12 cellular contexts compared by ENCODE assay signal in genomic region chr16:81522141-81522701, GRCh38.
DNase-seq lines count a peak whose midpoint lies in the region; ATAC-seq and TF ChIP-seq lines count a peak whose summit lies in the region.
"Had no signal": no experiment of that assay in that cellular context is flagged by ENCODE, and none has a peak within 500 bp of the region (broad histone marks: within the 10 kb centered on the region; RNA-seq: fewer than 3 reads in every experiment).

No MANE protein-coding gene starts in this region.

- H3K4me3 Mint-ChIP-seq in activated CD4-positive, alpha-beta T cell treated with anti-CD3 and anti-CD28 coated beads, Interleukin-2, amount 10 ng/mL, durations not matched to agents 7 days and 5 days = no peak overlapping the region
- H3K4me3 Mint-ChIP-seq in activated CD4-positive, alpha-beta T cell treated with anti-CD3 and anti-CD28 coated beads for 36 hours = no peak overlapping the region
- H3K4me3 Mint-ChIP-seq in endodermal cell = no peak overlapping the region

- CTCF ChIA-PET in activated CD4-positive, alpha-beta T cell treated with anti-CD3 and anti-CD28 coated beads, Interleukin-2, amount 10 ng/mL, durations not matched to agents 7 days and 5 days (lab: Charles Lee) = interaction anchor here (1.8 kb wide), 1 partner anchor 24 kb away, joined by 4 read pairs; no protein-coding TSS in a partner anchor
- CTCF ChIA-PET in activated CD4-positive, alpha-beta T cell treated with anti-CD3 and anti-CD28 coated beads for 36 hours (lab: Charles Lee) = no interaction called here

- peaks cover 0 to 34% (median 0%) of the 10 kb centered on the region in 4 donors for H3K4me1 ChIP-seq in Peyer's patch
- H3K4me1 ChIP-seq in endodermal cell (ENCODE audit: control insufficient read depth, insufficient read depth, low read length) = no peaks in the 10 kb centered on the region
- H3K4me1 ChIP-seq in smooth muscle cell (ENCODE audit: low read depth) = no peaks in the 10 kb centered on the region

- no peak for TF ChIP-seq POLR2A in Peyer's patch (IDR thresholded peaks at IDR 0.05)

- H3K36me3 Mint-ChIP-seq in activated CD4-positive, alpha-beta T cell treated with anti-CD3 and anti-CD28 coated beads, Interleukin-2, amount 10 ng/mL, durations not matched to agents 7 days and 5 days (ENCODE audit: low read depth) = peaks cover 17% of the 10 kb centered on the region
- no peaks in the 10 kb centered on the region for H3K36me3 Mint-ChIP-seq in activated CD4-positive, alpha-beta T cell treated with anti-CD3 and anti-CD28 coated beads for 36 hours (ENCODE audit: low read depth)
- H3K36me3 Mint-ChIP-seq in endodermal cell (ENCODE audit: low read depth) = peaks cover 18% of the 10 kb centered on the region

- H3K27ac ChIP-seq in Peyer's patch = peak overlapping the region; percentile 21 to 73 (median 40)
- H3K27ac ChIP-seq in endodermal cell (ENCODE audit: low read depth, low read length) = no peak overlapping the region
- H3K27ac ChIP-seq in smooth muscle cell (ENCODE audit: low read depth) = peak overlapping the region; percentile 72
- H3K27ac ChIP-seq: BLaER1, SJSA1 had no signal

- no peak overlapping the region for H3K4me3 ChIP-seq in Peyer's patch
- H3K4me3 ChIP-seq in endodermal cell (ENCODE audit: low read length) = no peak overlapping the region
- H3K4me3 ChIP-seq in smooth muscle cell = no peak overlapping the region
- H3K4me3 ChIP-seq: BLaER1, SJSA1 had no signal

- H4K20me1 ChIP-seq in smooth muscle cell (ENCODE audit: low read depth) = peaks cover 96% of the 10 kb centered on the region

- H3K4me2 ChIP-seq in smooth muscle cell = no peak overlapping the region

- intact Hi-C loops in activated CD4-positive, alpha-beta T cell treated with anti-CD3 and anti-CD28 coated beads for 36 hours (cut with DNase I, micrococcal nuclease) = no loop called here

- DNase-seq in activated CD4-positive, alpha-beta T cell treated with anti-CD3 and anti-CD28 coated beads, Interleukin-2, amount 10 ng/mL, durations not matched to agents 7 days and 5 days = peak; percentile 12
- no peak for DNase-seq in activated CD4-positive, alpha-beta T cell treated with anti-CD3 and anti-CD28 coated beads for 36 hours
- DNase-seq in Peyer's patch (no peak), endodermal cell (peak; percentile 88), smooth muscle cell (lab: John Stamatoyannopoulos, UW; ENCODE audit: unreplicated experiment) (no peak), DMS153 (lab: John Stamatoyannopoulos, UW) (no peak), pons (ENCODE audit: low spot score) (no peak)
- DNase-seq: glutamatergic neuron, NCI-H1092 treated with DMSO at 0.1 percent for 48 hours had no signal

- H3K36me3 ChIP-seq in Peyer's patch = no peaks in the 10 kb centered on the region
- peaks cover 5% of the 10 kb centered on the region for H3K36me3 ChIP-seq in endodermal cell (ENCODE audit: control insufficient read depth, insufficient read depth, low read length)
- H3K36me3 ChIP-seq in smooth muscle cell (ENCODE audit: low read depth) = no peaks in the 10 kb centered on the region

- no peaks in the 10 kb centered on the region for H3K27me3 Mint-ChIP-seq in activated CD4-positive, alpha-beta T cell treated with anti-CD3 and anti-CD28 coated beads, Interleukin-2, amount 10 ng/mL, durations not matched to agents 7 days and 5 days
- no peaks in the 10 kb centered on the region for H3K27me3 Mint-ChIP-seq in activated CD4-positive, alpha-beta T cell treated with anti-CD3 and anti-CD28 coated beads for 36 hours
- no peaks in the 10 kb centered on the region for H3K27me3 Mint-ChIP-seq in endodermal cell (ENCODE audit: insufficient read depth)

- H3K9me3 ChIP-seq in Peyer's patch = no peaks in the 10 kb centered on the region
- peaks cover 5% of the 10 kb centered on the region for H3K9me3 ChIP-seq in endodermal cell (ENCODE audit: control insufficient read depth, low read length)
- no peaks in the 10 kb centered on the region for H3K9me3 ChIP-seq in smooth muscle cell (replicated peaks; ENCODE audit: low read depth)
- H3K9me3 ChIP-seq: BLaER1, SJSA1 had no signal

- H3K27me3 ChIP-seq in Peyer's patch (no peaks in the 10 kb centered on the region), endodermal cell (ENCODE audit: control insufficient read depth, insufficient read depth, low read length, poor library complexity, severe bottlenecking) (no peaks in the 10 kb centered on the region), smooth muscle cell (ENCODE audit: low read depth) (no peaks in the 10 kb centered on the region)
- H3K27me3 ChIP-seq: BLaER1, SJSA1 had no signal

- POLR2A ChIA-PET in activated CD4-positive, alpha-beta T cell treated with anti-CD3 and anti-CD28 coated beads, Interleukin-2, amount 10 ng/mL, durations not matched to agents 7 days and 5 days (lab: Charles Lee) = no interaction called here
- POLR2A ChIA-PET in activated CD4-positive, alpha-beta T cell treated with anti-CD3 and anti-CD28 coated beads for 36 hours (lab: Charles Lee) = no interaction called here

- H3K4me1 Mint-ChIP-seq in activated CD4-positive, alpha-beta T cell treated with anti-CD3 and anti-CD28 coated beads, Interleukin-2, amount 10 ng/mL, durations not matched to agents 7 days and 5 days = peaks cover 72% of the 10 kb centered on the region
- H3K4me1 Mint-ChIP-seq in activated CD4-positive, alpha-beta T cell treated with anti-CD3 and anti-CD28 coated beads for 36 hours = peaks cover 49% of the 10 kb centered on the region
- no peaks in the 10 kb centered on the region for H3K4me1 Mint-ChIP-seq in endodermal cell

- WGBS in endodermal cell (ENCODE audit: insufficient coverage in 1 of 2, insufficient read length in 1 of 2), 2 experiments = 95% methylated on average over 8 of the region's 8 CpGs
- 92% methylated on average over 8 of the region's 8 CpGs for WGBS in smooth muscle cell (ENCODE audit: low lambda C conversion rate)

- peaks cover 5% of the 10 kb centered on the region for H3F3A ChIP-seq in smooth muscle cell (ENCODE audit: low read depth)

- H2AFZ ChIP-seq in smooth muscle cell (ENCODE audit: low read depth) = no peak overlapping the region

- H3K27ac Mint-ChIP-seq in activated CD4-positive, alpha-beta T cell treated with anti-CD3 and anti-CD28 coated beads, Interleukin-2, amount 10 ng/mL, durations not matched to agents 7 days and 5 days = peak overlapping the region; percentile 79
- H3K27ac Mint-ChIP-seq in activated CD4-positive, alpha-beta T cell treated with anti-CD3 and anti-CD28 coated beads for 36 hours = no peak overlapping the region
- H3K27ac Mint-ChIP-seq in endodermal cell = no peak overlapping the region

- no peaks in the 10 kb centered on the region for H3K9me3 Mint-ChIP-seq in activated CD4-positive, alpha-beta T cell treated with anti-CD3 and anti-CD28 coated beads, Interleukin-2, amount 10 ng/mL, durations not matched to agents 7 days and 5 days
- H3K9me3 Mint-ChIP-seq in activated CD4-positive, alpha-beta T cell treated with anti-CD3 and anti-CD28 coated beads for 36 hours (ENCODE audit: low read depth) = no peaks in the 10 kb centered on the region
- peaks cover under 1% of the 10 kb centered on the region for H3K9me3 Mint-ChIP-seq in endodermal cell

- ATAC-seq in activated CD4-positive, alpha-beta T cell treated with anti-CD3 and anti-CD28 coated beads for 36 hours = no peak
- ATAC-seq in HG03108 (IDR thresholded peaks at IDR 0.05; ENCODE audit: unreplicated experiment) = no peak

- peaks cover 90% of the 10 kb centered on the region for H3K79me2 ChIP-seq in smooth muscle cell (ENCODE audit: low read depth)

- no peak for TF ChIP-seq CTCF in Peyer's patch (IDR thresholded peaks at IDR 0.05)
- no peak for TF ChIP-seq CTCF in endodermal cell (conservative IDR thresholded peaks at IDR 0.05)
- no peak for TF ChIP-seq CTCF in smooth muscle cell (IDR thresholded peaks at IDR 0.05; ENCODE audit: borderline replicate concordance, insufficient read depth, poor library complexity, severe bottlenecking)

- H3K9ac ChIP-seq in endodermal cell (ENCODE audit: extremely low read depth, low read length, poor library complexity, severe bottlenecking) (no peak overlapping the region), smooth muscle cell (ENCODE audit: low read depth) (no peak overlapping the region)
- H3K9ac ChIP-seq: BLaER1 had no signal

Comparison
In these comparisons a context has a peak if more than half of its experiments do, and no peak if none do; other contexts are left out.
1. DNase-seq: peak in activated CD4-positive, alpha-beta T cell treated with anti-CD3 and anti-CD28 coated beads, Interleukin-2, amount 10 ng/mL, durations not matched to agents 7 days and 5 days (single experiment) and endodermal cell (single experiment); none in activated CD4-positive, alpha-beta T cell treated with anti-CD3 and anti-CD28 coated beads for 36 hours (single experiment), Peyer's patch (0 of 3), smooth muscle cell (single experiment), DMS153 (single experiment) and pons (single experiment).